11 cellular contexts compared by ENCODE assay signal in the genomic region with DNA sequence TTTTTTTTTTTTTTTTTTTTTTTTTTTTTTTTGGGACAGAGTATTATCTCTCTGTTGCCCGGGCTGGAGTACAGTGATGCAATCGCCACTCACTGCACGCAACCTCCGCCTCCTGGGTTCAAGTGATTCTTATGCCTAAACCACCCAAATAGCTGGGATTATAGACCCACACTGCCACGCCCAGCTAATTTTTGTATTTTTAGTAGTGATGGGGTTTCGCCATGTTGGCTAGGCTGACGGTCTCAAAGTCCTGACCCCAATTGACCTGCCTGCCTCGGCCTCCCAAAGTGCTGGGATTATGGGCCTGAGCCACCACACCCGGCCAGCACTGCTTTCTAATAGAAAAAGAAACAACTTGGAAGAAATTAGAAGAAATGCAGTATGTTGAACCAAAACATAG.
"Had no signal": no experiment of that assay in that cellular context is flagged by ENCODE, and none has a peak within 500 bp of the region (broad histone marks: within the 10 kb centered on the region; RNA-seq: fewer than 3 reads in every experiment).

No MANE protein-coding gene starts in this region.

- H3K36me3 ChIP-seq: colonic mucosa had no signal

- H3K27me3 ChIP-seq: colonic mucosa had no signal

- ATAC-seq: natural killer cell treated with Interleukin-12 subunit alpha and Interleukin-12 subunit beta and Interleukin-15 and Interleukin-18, amount 100 ng/mL, for 72 hours; stimulated activated naive CD8-positive, alpha-beta T cell treated with anti-CD3 and anti-CD28 coated beads, Interleukin-15, amount 100 ng/mL, for 72 hours had no signal

- H3K27me3 Mint-ChIP-seq: activated CD4-positive, alpha-beta memory T cell treated with anti-CD3 and anti-CD28 coated beads for 36 hours; natural killer cell treated with Interleukin-12 subunit alpha and Interleukin-12 subunit beta and Interleukin-15 and Interleukin-18, amount 100 ng/mL, for 72 hours; stimulated activated naive CD8-positive, alpha-beta T cell treated with anti-CD3 and anti-CD28 coated beads, Interleukin-15, amount 100 ng/mL, for 72 hours had no signal

- H3K9me3 ChIP-seq: colonic mucosa had no signal

- H3K9me3 Mint-ChIP-seq: activated CD4-positive, alpha-beta memory T cell treated with anti-CD3 and anti-CD28 coated beads for 36 hours; immature natural killer cell; natural killer cell treated with Interleukin-12 subunit alpha and Interleukin-12 subunit beta and Interleukin-15 and Interleukin-18, amount 100 ng/mL, for 72 hours; stimulated activated naive CD8-positive, alpha-beta T cell treated with anti-CD3 and anti-CD28 coated beads, Interleukin-15, amount 100 ng/mL, for 72 hours; T-helper 2 cell treated with Interferon-gamma antibody and Interleukin-4, amounts not matched to agents 5 μg/mL and 100 μg/mL, for 36 hours had no signal

- H3K27ac Mint-ChIP-seq: activated CD4-positive, alpha-beta memory T cell treated with anti-CD3 and anti-CD28 coated beads for 36 hours; natural killer cell treated with Interleukin-12 subunit alpha and Interleukin-12 subunit beta and Interleukin-15 and Interleukin-18, amount 100 ng/mL, for 72 hours; T-helper 2 cell treated with Interferon-gamma antibody and Interleukin-4, amounts not matched to agents 5 μg/mL and 100 μg/mL, for 36 hours had no signal

- H3K4me3 Mint-ChIP-seq: activated CD4-positive, alpha-beta memory T cell treated with anti-CD3 and anti-CD28 coated beads for 36 hours; immature natural killer cell; natural killer cell treated with Interleukin-12 subunit alpha and Interleukin-12 subunit beta and Interleukin-15 and Interleukin-18, amount 100 ng/mL, for 72 hours; stimulated activated naive CD8-positive, alpha-beta T cell treated with anti-CD3 and anti-CD28 coated beads, Interleukin-15, amount 100 ng/mL, for 72 hours; T-helper 2 cell treated with Interferon-gamma antibody and Interleukin-4, amounts not matched to agents 5 μg/mL and 100 μg/mL, for 36 hours had no signal

- H3K4me3 ChIP-seq: colonic mucosa had no signal

- DNase-seq: activated CD4-positive, alpha-beta memory T cell treated with anti-CD3 and anti-CD28 coated beads for 36 hours; colonic mucosa; immature natural killer cell; left colon; mesenchymal stem cell; occipital lobe; stimulated activated CD4-positive, alpha-beta T cell treated with anti-CD3 and anti-CD28 coated beads, Interleukin-15, amount 100 ng/mL, for 24 hours; stimulated activated CD4-positive, alpha-beta T cell treated with anti-CD3 and anti-CD28 coated beads, Interleukin-4, amount 100 ng/mL, for 24 hours; stimulated activated naive CD8-positive, alpha-beta T cell treated with anti-CD3 and anti-CD28 coated beads, Interleukin-15, amount 100 ng/mL, for 72 hours had no signal
